10 cellular contexts compared by ENCODE assay signal in the genomic region with DNA sequence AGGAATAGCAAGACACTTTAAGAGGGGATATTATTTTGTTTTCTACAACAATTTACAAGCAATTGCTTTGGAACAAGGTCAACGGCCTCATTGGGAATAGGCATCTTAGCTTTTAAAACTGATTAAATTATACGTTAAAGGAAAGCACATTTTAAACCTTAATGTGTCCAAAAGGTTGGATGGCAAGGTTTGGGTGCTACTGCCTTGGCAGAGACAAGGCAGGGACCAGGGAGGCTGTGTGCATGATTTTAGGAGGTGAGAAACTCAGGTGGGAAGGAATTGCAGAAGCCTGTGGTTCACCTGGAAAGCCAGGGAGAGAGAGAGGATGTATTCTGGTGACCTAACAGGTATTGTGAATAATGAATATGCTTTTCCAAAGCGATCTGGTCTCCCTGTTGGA. TPM values are rescaled to one million over a fixed set of nuclear protein-coding genes. Genes with fewer than 3 reads are reported as not detected.
DNase-seq lines count a peak whose midpoint lies in the region; ATAC-seq and TF ChIP-seq lines count a peak whose summit lies in the region.
"Had no signal": no experiment of that assay in that cellular context is flagged by ENCODE, and none has a peak within 500 bp of the region (broad histone marks: within the 10 kb centered on the region; RNA-seq: fewer than 3 reads in every experiment).

No MANE protein-coding gene starts in this region.

- no peaks in the 10 kb centered on the region for H3K9me3 ChIP-seq in MM.1S (replicated peaks; ENCODE audit: insufficient read depth, low read length)

- peak overlapping the region; percentile 70 for H3K4me2 ChIP-seq in MM.1S (ENCODE audit: low read depth, low read length)

- H3F3A ChIP-seq in MM.1S (ENCODE audit: insufficient read depth, low read length) = peaks cover 46% of the 10 kb centered on the region

- DNase-seq in activated T-cell treated with anti-CD3 and anti-CD28 coated beads, Interleukin-2, amount 50 U/mL, for 4 hours = no peak
- no peak for DNase-seq in activated T-cell treated with anti-CD3 and anti-CD28 coated beads, Interleukin-2, amount 50 U/mL, for 48 hours
- DNase-seq in MM.1S (no peak), coronary artery (ENCODE audit: low spot score) (no peak), NCI-H2171 (lab: John Stamatoyannopoulos, UW) (no peak), HCEC 1CT (no peak), amygdala (lab: John Stamatoyannopoulos, UW) (no peak)
- DNase-seq: caudate nucleus, NCI-H187 treated with DMSO at 0.1 percent for 48 hours had no signal

- no peaks in the 10 kb centered on the region for H3K9me2 ChIP-seq in MM.1S (replicated peaks; ENCODE audit: insufficient read depth, low read length)

- peaks cover 96% of the 10 kb centered on the region for H3K4me1 Mint-ChIP-seq in activated T-cell treated with anti-CD3 and anti-CD28 coated beads, Interleukin-2, amount 50 U/mL, for 4 hours (ENCODE audit: low read depth)
- peaks cover 88% of the 10 kb centered on the region for H3K4me1 Mint-ChIP-seq in stimulated activated memory B cell treated with anti-CD40 and anti-IgM and Interleukin-4, amounts not matched to agents 10 μg/mL and 1 μg/mL and 100 μg/mL, for 72 hours

- H3K9ac ChIP-seq in MM.1S (ENCODE audit: low read length) = peak overlapping the region; percentile 38; the same call in 1 of the 2 replicates

- peak overlapping the region; percentile 86 for H3K27ac Mint-ChIP-seq in stimulated activated memory B cell treated with anti-CD40 and anti-IgM and Interleukin-4, amounts not matched to agents 10 μg/mL and 1 μg/mL and 100 μg/mL, for 72 hours

- H4K20me1 ChIP-seq in MM.1S (ENCODE audit: insufficient read depth, low read length) = no peaks in the 10 kb centered on the region

- H3K79me2 ChIP-seq in MM.1S (ENCODE audit: low read length) = peaks cover 16% of the 10 kb centered on the region

- H3K4me1 ChIP-seq in MM.1S (ENCODE audit: low read length) = peaks cover 65% of the 10 kb centered on the region

- peak overlapping the region; percentile 90 for H3K27ac ChIP-seq in MM.1S (ENCODE audit: low read length)
- peak overlapping the region; percentile 11 to 82 for H3K27ac ChIP-seq in coronary artery

- no peaks in the 10 kb centered on the region for H3K36me3 ChIP-seq in MM.1S (replicated peaks; ENCODE audit: insufficient read depth, low read length)

- H3K27me3 ChIP-seq in MM.1S (replicated peaks; ENCODE audit: insufficient read depth, low read length) = no peaks in the 10 kb centered on the region

- H2AFZ ChIP-seq in MM.1S (ENCODE audit: low read length) = no peak overlapping the region

- H3K4me3 Mint-ChIP-seq in activated T-cell treated with anti-CD3 and anti-CD28 coated beads, Interleukin-2, amount 50 U/mL, for 4 hours = peak overlapping the region; percentile 58
- no peak overlapping the region for H3K4me3 Mint-ChIP-seq in stimulated activated memory B cell treated with anti-CD40 and anti-IgM and Interleukin-4, amounts not matched to agents 10 μg/mL and 1 μg/mL and 100 μg/mL, for 72 hours

- no peaks in the 10 kb centered on the region for H3K9me3 Mint-ChIP-seq in activated T-cell treated with anti-CD3 and anti-CD28 coated beads, Interleukin-2, amount 50 U/mL, for 4 hours
- no peaks in the 10 kb centered on the region for H3K9me3 Mint-ChIP-seq in stimulated activated memory B cell treated with anti-CD40 and anti-IgM and Interleukin-4, amounts not matched to agents 10 μg/mL and 1 μg/mL and 100 μg/mL, for 72 hours

- no peaks in the 10 kb centered on the region for H3K27me3 Mint-ChIP-seq in activated T-cell treated with anti-CD3 and anti-CD28 coated beads, Interleukin-2, amount 50 U/mL, for 4 hours (ENCODE audit: low read depth)
- H3K27me3 Mint-ChIP-seq in stimulated activated memory B cell treated with anti-CD40 and anti-IgM and Interleukin-4, amounts not matched to agents 10 μg/mL and 1 μg/mL and 100 μg/mL, for 72 hours = no peaks in the 10 kb centered on the region

- H3K36me3 Mint-ChIP-seq in activated T-cell treated with anti-CD3 and anti-CD28 coated beads, Interleukin-2, amount 50 U/mL, for 4 hours (ENCODE audit: insufficient read depth) = peaks cover 62% of the 10 kb centered on the region
- H3K36me3 Mint-ChIP-seq in stimulated activated memory B cell treated with anti-CD40 and anti-IgM and Interleukin-4, amounts not matched to agents 10 μg/mL and 1 μg/mL and 100 μg/mL, for 72 hours = peaks cover 73% of the 10 kb centered on the region

- no peak for ATAC-seq in activated T-cell treated with anti-CD3 and anti-CD28 coated beads, Interleukin-2, amount 50 U/mL, for 4 hours
- no peak for ATAC-seq in stimulated activated memory B cell treated with anti-CD40 and anti-IgM and Interleukin-4, amounts not matched to agents 10 μg/mL and 1 μg/mL and 100 μg/mL, for 72 hours

- TF ChIP-seq CTCF in MM.1S (IDR thresholded peaks at IDR 0.05; ENCODE audit: low read length) = no peak
- no peak for TF ChIP-seq CTCF in coronary artery (IDR thresholded peaks at IDR 0.05)

- H3K4me3 ChIP-seq in MM.1S (ENCODE audit: low read length) (peak overlapping the region; percentile 19; the same call in 1 of the 2 replicates), coronary artery (no peak overlapping the region)

RNA-seq across cellular contexts. Expression of a gene that starts 54.3 kb away (rescaled TPM):
- 100 to 1,000 TPM; 104 to 114 (median 111) TPM for total RNA-seq in activated T-cell treated with anti-CD3 and anti-CD28 coated beads, Interleukin-2, amount 50 U/mL, for 4 hours
